ENCODE assay signal across 8 cellular contexts in the genomic region with DNA sequence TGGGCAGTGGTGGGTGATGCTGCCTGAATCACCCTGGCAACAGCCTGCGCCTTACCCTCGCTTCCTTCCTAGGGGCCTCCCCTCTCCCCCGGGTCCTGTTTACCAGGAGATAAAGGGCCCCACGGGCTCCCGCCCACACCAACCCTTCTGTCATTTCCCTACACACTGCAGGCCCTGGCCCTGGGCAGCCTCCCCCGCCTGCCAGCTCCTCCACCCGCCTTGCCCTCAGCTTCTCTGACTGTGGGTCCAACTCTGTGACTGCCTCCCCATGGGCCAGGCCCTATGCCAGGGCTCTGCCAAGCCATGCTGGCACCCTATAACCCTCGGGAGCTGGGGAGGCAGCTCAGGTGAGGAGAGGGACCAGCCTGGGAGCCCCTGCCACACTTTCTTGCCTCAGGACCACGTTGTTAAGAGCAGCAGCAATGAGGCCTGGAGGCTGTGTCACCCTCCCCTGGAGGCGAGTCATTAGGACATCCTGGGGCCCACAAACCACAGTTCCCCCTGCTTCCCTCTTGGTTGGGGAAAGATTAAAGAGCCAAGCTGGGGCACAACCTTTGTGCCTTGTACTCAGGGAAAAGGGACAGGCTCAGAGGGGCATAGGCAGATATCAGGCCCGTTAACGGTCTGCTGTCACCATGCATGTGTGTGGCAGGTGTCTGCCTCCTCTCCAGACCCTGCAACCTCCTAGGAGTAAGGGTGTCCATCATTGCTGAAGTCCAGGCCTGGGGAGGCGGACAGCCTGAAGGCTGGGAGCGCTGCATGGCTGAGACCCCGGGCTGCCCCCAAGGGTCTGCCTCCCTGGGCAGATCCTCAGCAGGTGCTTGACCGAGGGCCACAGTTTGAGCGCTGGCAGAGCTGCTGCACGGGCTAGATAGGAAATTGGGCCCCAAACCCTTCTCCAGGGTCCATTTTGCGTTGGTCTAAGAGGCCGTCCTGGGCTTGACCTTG. TPM values are rescaled to one million over a fixed set of nuclear protein-coding genes. Genes with fewer than 3 reads are reported as not detected.
A peak's percentile ranks its signal among the peaks of the same experiment; 100 is the strongest.
DNase-seq lines count a peak whose midpoint lies in the region; ATAC-seq, FAIRE-seq and TF ChIP-seq lines count a peak whose summit lies in the region.
"Had no signal": no experiment of that assay in that cellular context is flagged by ENCODE, and none has a peak within 500 bp of the region (broad histone marks: within the 10 kb centered on the region; RNA-seq: fewer than 3 reads in every experiment).

No MANE protein-coding gene starts in this region.

- no peaks in the 10 kb centered on the region for H4K20me1 ChIP-seq in OCI-LY7 (ENCODE audit: insufficient read depth, low read length)

- DNase-seq in H54 (ENCODE audit: insufficient read length, low spot score) = peak; percentile 88
- DNase-seq in OCI-LY7 (ENCODE audit: low spot score) = no peak
- DNase-seq in breast epithelium (ENCODE audit: low spot score in 2 of 2) = no peak
- DNase-seq in posterior vena cava (ENCODE audit: low spot score) = peak; percentile 78

- H3K79me2 ChIP-seq in OCI-LY7 (ENCODE audit: insufficient read depth, low read depth, low read length) = no peaks in the 10 kb centered on the region

- peak overlapping the region; percentile 83 for H3K4me2 ChIP-seq in OCI-LY7 (ENCODE audit: low read length)

- no peaks in the 10 kb centered on the region for H3K9me2 ChIP-seq in OCI-LY7 (ENCODE audit: insufficient read depth, low read length)

- no peak for FAIRE-seq in H54 (lab: Jason Lieb, UNC)

- no TSS peak for BruUV-seq in OCI-LY7 (replicated peaks; lab: Mats Ljungman, UMichigan)

- H3K4me1 ChIP-seq in OCI-LY7 (ENCODE audit: insufficient read depth, low read length, poor library complexity, severe bottlenecking) (peaks cover 20% of the 10 kb centered on the region), breast epithelium (peaks cover 9 to 31% of the 10 kb centered on the region in 2 donors)

- intact Hi-C loops in OCI-LY7 (cut with micrococcal nuclease; ENCODE audit: unreplicated experiment) (loop anchor here (10.0 kb wide), 1 partner anchor 1689 kb away; a partner anchor contains a TSS), breast epithelium (cut with DNase I; ENCODE audit: low total_unique reads) (loop anchor here (5.0 kb wide), 1 partner anchor 477 kb away; no protein-coding TSS in a partner anchor), posterior vena cava (cut with DNase I) (no loop called here)

- POLR2A ChIA-PET in OCI-LY7 (lab: Charles Lee) = no interaction called here

- TF ChIP-seq POLR2A in H54 (IDR thresholded peaks at IDR 0.05; ENCODE audit: low read depth, low read length) = no peak
- TF ChIP-seq POLR2A in breast epithelium (IDR thresholded peaks at IDR 0.05) = no peak

- no peak overlapping the region for H3K4me3 ChIP-seq in OCI-LY7 (ENCODE audit: low read depth, low read length, poor library complexity, severe bottlenecking)
- H3K4me3 ChIP-seq in breast epithelium = peak overlapping the region in 2 of 3 donors; percentile 3 to 92
- H3K4me3 ChIP-seq: SJSA1 had no signal

- TF ChIP-seq CTCF in OCI-LY7 (conservative IDR thresholded peaks at IDR 0.05; ENCODE audit: low read length) (no peak), breast epithelium (IDR thresholded peaks at IDR 0.05) (no peak)

- H3K27me3 ChIP-seq in breast epithelium = no peaks in the 10 kb centered on the region
- H3K27me3 ChIP-seq: SJSA1 had no signal

- H3K36me3 ChIP-seq in OCI-LY7 (ENCODE audit: insufficient read depth, low read length) (peaks cover 15% of the 10 kb centered on the region; the same call in 1 of the 2 replicates), breast epithelium (peaks cover 10% of the 10 kb centered on the region)

- ATAC-seq in HG03460 (IDR thresholded peaks at IDR 0.05; ENCODE audit: unreplicated experiment) (no peak), HG02884 (IDR thresholded peaks at IDR 0.05; ENCODE audit: unreplicated experiment) (no peak), HG02763 (IDR thresholded peaks at IDR 0.05; ENCODE audit: unreplicated experiment) (no peak)

- H3K27ac ChIP-seq in OCI-LY7 (ENCODE audit: low read depth, low read length, poor library complexity, severe bottlenecking) (no peak overlapping the region), breast epithelium (peak overlapping the region; percentile 67 to 94)
- H3K27ac ChIP-seq: SJSA1 had no signal

- H3K9me3 ChIP-seq in OCI-LY7 (ENCODE audit: low read length) (no peaks in the 10 kb centered on the region), breast epithelium (no peaks in the 10 kb centered on the region)
- H3K9me3 ChIP-seq: SJSA1 had no signal

- CTCF ChIA-PET in OCI-LY7 (lab: Charles Lee; ENCODE audit: unreplicated experiment) = no interaction called here

- no peak overlapping the region for H2AFZ ChIP-seq in OCI-LY7 (ENCODE audit: low read length)

RNA-seq across cellular contexts. Expression of a gene that starts 2.7 kb away (rescaled TPM):
- 58.8 and 61.1 TPM in 2 replicates for total RNA-seq in OCI-LY7 (2014; rRNA removed; shearing (Covaris generic))
- total RNA-seq in OCI-LY7 (2022) (90.2 and 96.5 TPM in 2 replicates), breast epithelium (10 to 100 TPM; 43.0 to 73.7 (median 54.6) TPM), posterior vena cava (10 to 100 TPM; 54.6 to 62.8 TPM)

RNA-seq across cellular contexts. Expression of a gene that starts 10.1 kb away (rescaled TPM):
- 0.44 and 1.3 TPM in 2 replicates for total RNA-seq in OCI-LY7 (2014; rRNA removed; shearing (Covaris generic))
- total RNA-seq in OCI-LY7 (2022) = 4.0 and 4.5 TPM in 2 replicates
- total RNA-seq in breast epithelium = 1 to 10 TPM; 3.8 to 8.8 (median 6.7) TPM
- total RNA-seq in posterior vena cava = 10 to 100 TPM; 19.7 to 20.3 TPM

RNA-seq across cellular contexts. Expression of a gene that starts 16.8 kb away (rescaled TPM):
- total RNA-seq in OCI-LY7 (2014; rRNA removed; shearing (Covaris generic)) = 44.4 and 58.5 TPM in 2 replicates
- total RNA-seq in OCI-LY7 (2022) (68.3 and 81.1 TPM in 2 replicates), breast epithelium (100 to 1,000 TPM; 407 to 695 (median 462) TPM), posterior vena cava (100 to 1,000 TPM; 245 to 333 TPM)

RNA-seq across cellular contexts. Expression of a gene that starts 54.7 kb away (rescaled TPM):
- 76.2 and 78.7 TPM in 2 replicates for total RNA-seq in OCI-LY7 (2014; rRNA removed; shearing (Covaris generic))
- total RNA-seq in OCI-LY7 (2022) = 70.5 and 76.5 TPM in 2 replicates
- 10 to 100 TPM; 32.3 to 67.2 (median 48.8) TPM for total RNA-seq in breast epithelium
- total RNA-seq in posterior vena cava = 10 to 100 TPM; 17.3 to 20.1 TPM

Comparison
In these comparisons a context has a peak if more than half of its experiments do, and no peak if none do; other contexts are left out.
1. DNase-seq: peak in H54 (single experiment) and posterior vena cava (single experiment); none in OCI-LY7 (single experiment) and breast epithelium (0 of 2).
2. intact Hi-C loops: an anchor here in OCI-LY7 (10.0 kb wide) and breast epithelium (5.0 kb wide); none called in posterior vena cava.